10 cellular contexts compared by ENCODE assay signal in genomic region chr1:202471246-202471645, GRCh38.
"Had no signal": no experiment of that assay in that cellular context is flagged by ENCODE, and none has a peak within 500 bp of the region (broad histone marks: within the 10 kb centered on the region; RNA-seq: fewer than 3 reads in every experiment).

No MANE protein-coding gene starts in this region.

- DNase-seq: H7, HFFc6, IMR-90, KG1 had no signal

- H3K36me3 ChIP-seq: HAP-1 had no signal

- H3K9me3 ChIP-seq: HAP-1 had no signal

- FAIRE-seq: H1, HTR-8/SVneo, K562 had no signal

- ATAC-seq: GM23338, HCT116, K562 had no signal

- H3K4me1 ChIP-seq: HAP-1 had no signal

- H3K4me3 ChIP-seq: GM23338, HAP-1, K562 had no signal
